In genomic region chr2:24768601-24769000, GRCh38 we compare ENCODE assay signal across 14 cellular contexts.
"Had no signal": no experiment of that assay in that cellular context is flagged by ENCODE, and none has a peak within 500 bp of the region (broad histone marks: within the 10 kb centered on the region; RNA-seq: fewer than 3 reads in every experiment).

No MANE protein-coding gene starts in this region.

- H3K27ac ChIP-seq: psoas muscle, sigmoid colon, spleen had no signal

- H3K9me3 ChIP-seq: psoas muscle, sigmoid colon, spleen had no signal

- H3K4me3 ChIP-seq: lung, psoas muscle, sigmoid colon, spleen had no signal

- H3K27me3 ChIP-seq: sigmoid colon, spleen had no signal

- H3K4me1 ChIP-seq: psoas muscle, sigmoid colon, spleen had no signal

- DNase-seq: activated CD4-positive, alpha-beta T cell treated with anti-CD3 and anti-CD28 coated beads, Interleukin-2, amount 50 U/mL, for 1 hour; activated CD8-positive, alpha-beta memory T cell treated with anti-CD3 and anti-CD28 coated beads for 24 hours; activated naive CD8-positive, alpha-beta T cell treated with anti-CD3 and anti-CD28 coated beads for 36 hours; anterior cingulate cortex; erythroblast; hypothalamus; midbrain; sigmoid colon; spleen; stimulated activated naive CD8-positive, alpha-beta T cell treated with anti-CD3 and anti-CD28 coated beads, Interleukin-15, amount 100 ng/mL, for 72 hours; SW 1271 had no signal

- ATAC-seq: activated CD4-positive, CD25-positive, alpha-beta regulatory T cell treated with anti-CD3 and anti-CD28 coated beads, Interleukin-2, amount 50 U/mL, for 24 hours; psoas muscle; stimulated activated naive CD8-positive, alpha-beta T cell treated with anti-CD3 and anti-CD28 coated beads, Interleukin-15, amount 100 ng/mL, for 72 hours had no signal
